ENCODE assay signal across 14 cellular contexts in the genomic region with DNA sequence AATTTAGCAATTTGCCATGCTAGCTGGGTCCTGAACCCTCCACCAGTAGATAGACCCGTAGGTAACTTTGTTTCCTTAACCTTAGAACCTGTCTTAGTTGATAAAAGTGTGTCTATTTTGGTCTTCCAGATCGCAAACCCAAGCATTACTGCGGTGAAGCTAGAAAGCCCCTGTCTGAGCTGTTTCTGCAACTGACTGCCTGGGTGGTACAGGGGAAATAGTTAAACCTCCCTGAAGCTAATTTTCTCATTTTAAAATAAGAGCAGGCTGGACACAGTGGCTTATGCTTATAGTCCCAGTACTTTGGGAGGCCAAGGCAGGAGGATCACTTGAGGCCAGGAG.
A peak's percentile ranks its signal among the peaks of the same experiment; 100 is the strongest.
DNase-seq lines count a peak whose midpoint lies in the region; ATAC-seq lines count a peak whose summit lies in the region.
"Had no signal": no experiment of that assay in that cellular context is flagged by ENCODE, and none has a peak within 500 bp of the region (broad histone marks: within the 10 kb centered on the region; RNA-seq: fewer than 3 reads in every experiment).

No MANE protein-coding gene starts in this region.

- no peaks in the 10 kb centered on the region for H3K27me3 ChIP-seq in BLaER1 treated with 17β-estradiol and CSF1 and Interleukin-3, amounts not matched to agents 10 nM and 100 nM

- peaks cover 43 to 86% (median 73%) of the 10 kb centered on the region in 10 experiments for H3K4me1 ChIP-seq in BLaER1 treated with 17β-estradiol and CSF1 and Interleukin-3, amounts not matched to agents 10 nM and 100 nM

- H3K4me2 ChIP-seq in BLaER1 treated with 17β-estradiol and CSF1 and Interleukin-3, amounts not matched to agents 10 nM and 100 nM: peak overlapping the region; percentile 69 to 91 (median 82)

- peak overlapping the region in 9 of 11 experiments; percentile 22 to 57 (median 45); a peak in 16 of 22 replicates for H3K9ac ChIP-seq in BLaER1 treated with 17β-estradiol and CSF1 and Interleukin-3, amounts not matched to agents 10 nM and 100 nM

- peak; percentile 41 for DNase-seq in NAMALWA (ENCODE audit: low spot score)
- no peak for DNase-seq in C1 segment of cervical spinal cord (lab: John Stamatoyannopoulos, UW)
- DNase-seq in globus pallidus (ENCODE audit: low spot score): no peak
- DNase-seq in activated T-cell treated with anti-CD3 and anti-CD28 coated beads, Interleukin-2, amount 50 U/mL, for 48 hours: no peak
- DNase-seq in NCI-H128 (lab: John Stamatoyannopoulos, UW; ENCODE audit: unreplicated experiment): no peak
- DNase-seq: ACHN; activated effector memory CD4-positive, alpha-beta T cell treated with Interleukin-2 at 50 U/mL for 16 hours; left ventricle myocardium superior; NCI-H1105 had no signal

- H4K20me1 ChIP-seq in BLaER1 treated with 17β-estradiol and CSF1 and Interleukin-3, amounts not matched to agents 10 nM and 100 nM: no peaks in the 10 kb centered on the region

- peak overlapping the region in 10 of 11 experiments; percentile 29 to 80 (median 68); a peak in 19 of 22 replicates for H3K27ac ChIP-seq in BLaER1 treated with 17β-estradiol and CSF1 and Interleukin-3, amounts not matched to agents 10 nM and 100 nM
- H3K27ac ChIP-seq: VCaP had no signal

- H3K4me3 ChIP-seq in BLaER1 treated with 17β-estradiol and CSF1 and Interleukin-3, amounts not matched to agents 10 nM and 100 nM: peak overlapping the region in 1 of 10 experiments; percentile 24; a peak in 2 of 20 replicates

- no peaks in the 10 kb centered on the region for H3K36me3 ChIP-seq in BLaER1 treated with 17β-estradiol and CSF1 and Interleukin-3, amounts not matched to agents 10 nM and 100 nM

- ATAC-seq in GM19372 (IDR thresholded peaks at IDR 0.05; ENCODE audit: low read depth, unreplicated experiment) (peak; percentile 66), HG02884 (IDR thresholded peaks at IDR 0.05; ENCODE audit: unreplicated experiment) (peak; percentile 74)
- ATAC-seq: Panc1 had no signal

- H3K9me3 ChIP-seq in BLaER1 treated with 17β-estradiol and CSF1 and Interleukin-3, amounts not matched to agents 10 nM and 100 nM (replicated peaks in 1 of 11): no peaks in the 10 kb centered on the region
